8 cellular contexts compared by ENCODE assay signal in the genomic region with DNA sequence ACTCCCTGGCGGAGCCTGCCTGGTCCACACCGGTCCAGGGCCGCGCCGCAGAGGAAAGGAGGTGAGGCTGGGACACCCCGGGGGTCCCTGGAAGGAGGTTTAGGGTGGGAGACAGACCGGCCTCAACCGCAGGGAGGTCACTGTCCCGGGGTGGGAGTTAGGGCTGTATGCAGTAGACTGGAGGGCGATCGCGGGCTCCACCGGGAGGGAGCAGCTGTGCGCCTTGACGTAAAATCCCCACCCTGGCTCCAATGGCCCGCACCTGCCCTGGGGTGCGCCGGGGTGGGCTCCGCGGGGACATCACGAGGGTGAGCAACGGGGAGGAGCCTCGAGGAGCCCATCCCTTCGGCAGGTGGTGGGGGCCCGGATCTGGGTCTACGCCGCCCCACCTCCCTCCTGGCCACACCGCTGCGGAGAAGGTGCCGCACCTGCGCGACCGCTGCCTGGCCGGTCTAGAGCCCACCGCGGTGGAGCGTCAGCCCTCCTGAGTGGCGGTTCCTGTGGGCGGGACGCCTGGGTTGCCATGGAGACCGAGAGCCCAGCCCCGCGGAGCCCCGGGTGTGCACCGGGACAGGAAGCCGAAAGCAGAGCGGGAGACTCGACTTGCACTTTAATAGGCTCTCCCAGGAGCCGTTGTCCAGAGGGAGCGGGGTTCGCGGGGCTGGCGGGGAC.
A peak's percentile ranks its signal among the peaks of the same experiment; 100 is the strongest.
DNase-seq lines count a peak whose midpoint lies in the region; ATAC-seq and TF ChIP-seq lines count a peak whose summit lies in the region.

No MANE protein-coding gene starts in this region.

- no peak overlapping the region for H4K91ac ChIP-seq in neuronal stem cell (ENCODE audit: low read depth, low read length, poor library complexity)

- no CpG with 5 or more reads among the region's 53 CpGs for WGBS in neuronal stem cell (ENCODE audit: extremely low coverage in 2 of 2, insufficient read length in 2 of 2, insufficient replicate concordance in 1 of 2), 2 donors

- no peak for TF ChIP-seq RAD21 in Ishikawa (IDR thresholded peaks at IDR 0.05; ENCODE audit: low read depth)

- TF ChIP-seq CTCF in DND-41 (IDR thresholded peaks at IDR 0.05; ENCODE audit: borderline replicate concordance, extremely low read depth, low read length, poor library complexity, severe bottlenecking): no peak

- no peak overlapping the region for H2BK120ac ChIP-seq in neuronal stem cell (ENCODE audit: low read depth, low read length)

- H3K27ac ChIP-seq in DND-41 (ENCODE audit: low read length) (no peak overlapping the region), neuronal stem cell (replicated peaks; ENCODE audit: low read length) (no peak overlapping the region)

- TF ChIP-seq EP300 in Ishikawa (IDR thresholded peaks at IDR 0.05; ENCODE audit: borderline replicate concordance): no peak

- no peaks in the 10 kb centered on the region for H3K79me2 ChIP-seq in DND-41 (ENCODE audit: insufficient read depth, low read length)

- H3K4me2 ChIP-seq in DND-41 (ENCODE audit: insufficient read depth, low read length) (no peak overlapping the region), neuronal stem cell (ENCODE audit: insufficient read depth, low read length, poor library complexity, severe bottlenecking) (peak overlapping the region; percentile 60)

- H3K9me3 ChIP-seq in DND-41 (ENCODE audit: insufficient read depth, low read length, severe bottlenecking) (no peaks in the 10 kb centered on the region), neuronal stem cell (replicated peaks in 1 of 2; ENCODE audit: control insufficient read depth in 2 of 2, insufficient read depth in 1 of 2, low read depth in 1 of 2, low read length in 2 of 2) (peaks cover 0 to 4% of the 10 kb centered on the region in 2 donors)

- peak overlapping the region; percentile 65 for H2AK5ac ChIP-seq in neuronal stem cell (ENCODE audit: low read depth, low read length)

- H3K4me1 ChIP-seq in DND-41 (ENCODE audit: insufficient read depth, low read length) (no peaks in the 10 kb centered on the region), neuronal stem cell (ENCODE audit: control insufficient read depth in 2 of 2, insufficient read depth in 1 of 2, low read depth in 1 of 2, low read length in 2 of 2) (peaks cover 0 to 11% of the 10 kb centered on the region in 2 donors)

- H3K36me3 ChIP-seq in DND-41 (ENCODE audit: insufficient read depth, low read length) (no peaks in the 10 kb centered on the region), neuronal stem cell (replicated peaks in 1 of 2; ENCODE audit: control insufficient read depth in 2 of 2, insufficient read depth in 2 of 2, low read length in 2 of 2) (no peaks in the 10 kb centered on the region)

- no peak for ATAC-seq in DND-41 (ENCODE audit: insufficient read depth, low read depth)
- ATAC-seq in GM19452 (IDR thresholded peaks at IDR 0.05; ENCODE audit: unreplicated experiment): no peak

- H3K27me3 ChIP-seq in DND-41 (ENCODE audit: insufficient read depth, low read length, poor library complexity) (no peaks in the 10 kb centered on the region), neuronal stem cell (ENCODE audit: control insufficient read depth in 3 of 3, insufficient read depth in 3 of 3, low read depth in 1 of 3, low read length in 3 of 3) (peaks cover 9 to 77% (median 38%) of the 10 kb centered on the region in 3 experiments)

- peak; percentile 13 for DNase-seq in DND-41
- peak; percentile 39 for DNase-seq in cerebellum (ENCODE audit: low spot score)
- peak; percentile 54 for DNase-seq in neuronal stem cell (ENCODE audit: low spot score)
- DNase-seq in NCI-H2107 treated with DMSO at 0.1 percent for 48 hours (lab: John Stamatoyannopoulos, UW; ENCODE audit: unreplicated experiment): no peak
- DNase-seq in LoVo (ENCODE audit: low spot score): no peak
- no peak for DNase-seq in effector CD8-positive, alpha-beta T cell (lab: John Stamatoyannopoulos, UW)

- H3K4ac ChIP-seq in neuronal stem cell (ENCODE audit: low read length): no peak overlapping the region

- H2BK5ac ChIP-seq in neuronal stem cell (ENCODE audit: low read length): no peak overlapping the region

- no peak overlapping the region for H3K9ac ChIP-seq in DND-41 (ENCODE audit: low read depth, low read length)
- peak overlapping the region; percentile 15 for H3K9ac ChIP-seq in neuronal stem cell (ENCODE audit: low read depth, low read length, poor library complexity)

- H3K23ac ChIP-seq in neuronal stem cell (ENCODE audit: low read depth, low read length, poor library complexity): peak overlapping the region; percentile 88

- H3K18ac ChIP-seq in neuronal stem cell (ENCODE audit: low read length): peak overlapping the region; percentile 79

- H3K4me3 ChIP-seq in DND-41 (ENCODE audit: low read depth in 1 of 2, low read length in 2 of 2): no peak overlapping the region
- peak overlapping the region in 1 of 2 donors; percentile 66 for H3K4me3 ChIP-seq in neuronal stem cell (ENCODE audit: low read length in 2 of 2)

- H4K20me1 ChIP-seq in DND-41 (ENCODE audit: insufficient read depth, low read length): no peaks in the 10 kb centered on the region

- no peak overlapping the region for H2BK15ac ChIP-seq in neuronal stem cell (ENCODE audit: low read length)

- no peak overlapping the region for H2AFZ ChIP-seq in DND-41 (ENCODE audit: low read depth, low read length)
- peak overlapping the region; percentile 49 for H2AFZ ChIP-seq in neuronal stem cell (ENCODE audit: low read length)

- H2BK12ac ChIP-seq in neuronal stem cell (ENCODE audit: low read length): no peak overlapping the region

- H4K8ac ChIP-seq in neuronal stem cell (ENCODE audit: low read depth, low read length): peak overlapping the region; percentile 50

- peaks cover 4% of the 10 kb centered on the region for H3K79me1 ChIP-seq in neuronal stem cell (ENCODE audit: low read depth, low read length)

- peak overlapping the region; percentile 67 for H3K14ac ChIP-seq in neuronal stem cell (ENCODE audit: low read length)

TF ChIP-seq in Ishikawa, 13 proteins besides CTCF, POLR2A, EP300 and RAD21:
- peak; percentile 47 for TF ChIP-seq ZBTB7A (IDR thresholded peaks at IDR 0.05; ENCODE audit: low read depth)
- TF ChIP-seq NFIC (IDR thresholded peaks at IDR 0.05): no peak
TF ChIP-seq in Ishikawa: peak in this region for 1.

Comparison
In these comparisons a context has a peak if more than half of its experiments do, and no peak if none do; other contexts are left out.
1. DNase-seq: peak in DND-41 (single experiment), cerebellum (single experiment) and neuronal stem cell (single experiment); none in NCI-H2107 treated with DMSO at 0.1 percent for 48 hours (single experiment), LoVo (single experiment) and effector CD8-positive, alpha-beta T cell (single experiment).